Comparison of ENCODE assay signal across 26 cellular contexts in genomic region chr1:43463461-43463860, GRCh38.
"Had no signal": no experiment of that assay in that cellular context is flagged by ENCODE, and none has a peak within 500 bp of the region (broad histone marks: within the 10 kb centered on the region; RNA-seq: fewer than 3 reads in every experiment).

No MANE protein-coding gene starts in this region.

- H3K27me3 ChIP-seq: breast epithelium, esophagus squamous epithelium, gastroesophageal sphincter, right atrium auricular region, spleen, tibial nerve had no signal

- H3K36me3 ChIP-seq: breast epithelium, esophagus squamous epithelium, gastroesophageal sphincter, lower lobe of right lung, right atrium auricular region, spleen, tibial nerve had no signal

- H3K27ac ChIP-seq: breast epithelium, epithelial cell of prostate, esophagus squamous epithelium, gastroesophageal sphincter, lower lobe of right lung, right atrium auricular region, spleen, tibial nerve had no signal

- H3K4me3 ChIP-seq: breast epithelium, esophagus squamous epithelium, gastroesophageal sphincter, lower lobe of right lung, right atrium auricular region, spleen, tibial nerve had no signal

- H3K4me1 ChIP-seq: breast epithelium, esophagus squamous epithelium, gastroesophageal sphincter, lower lobe of right lung, right atrium auricular region, spleen, tibial nerve had no signal

- H3K9me3 ChIP-seq: breast epithelium, esophagus squamous epithelium, gastroesophageal sphincter, lower lobe of right lung, right atrium auricular region, spleen, tibial nerve had no signal

- DNase-seq: activated B cell treated with CpG ODN at 0.5 μM for 24 hours; activated CD4-positive, alpha-beta T cell treated with anti-CD3 and anti-CD28 coated beads, Interleukin-2, amount 50 U/mL, for 1 hour; activated CD8-positive, alpha-beta T cell treated with anti-CD3 and anti-CD28 coated beads for 36 hours; activated gamma-delta T cell treated with Interleukin-2 at 50 U/mL for 16 hours; activated naive CD4-positive, alpha-beta T cell treated with anti-CD3 and anti-CD28 coated beads, Interleukin-2, amount 50 U/mL, for 16 hours; activated T-cell treated with anti-CD3 and anti-CD28 coated beads, Interleukin-2, amount 50 U/mL, for 4 hours; amygdala; central memory CD4-positive, alpha-beta T cell; dermis blood vessel endothelial cell; effector CD4-positive, alpha-beta T cell; esophagus squamous epithelium; head of caudate nucleus; hippocampal formation; lower lobe of right lung; mesenchymal stem cell; spleen; stimulated activated naive CD4-positive, alpha-beta T cell treated with Interleukin-2 at 50 U/mL for 16 hours; T-helper 2 cell had no signal

- ATAC-seq: activated CD8-positive, alpha-beta T cell treated with anti-CD3 and anti-CD28 coated beads for 36 hours; activated T-cell treated with anti-CD3 and anti-CD28 coated beads, Interleukin-2, amount 50 U/mL, for 4 hours; activated T-helper 17 cell treated with anti-CD3 and anti-CD28 coated beads, Interleukin-2, amount 50 U/mL, for 72 hours; gastroesophageal sphincter; left lobe of liver; lower lobe of right lung; natural killer cell treated with Interleukin-12 subunit alpha and Interleukin-12 subunit beta and Interleukin-15 and Interleukin-18, amount 100 ng/mL, for 72 hours had no signal
